In genomic region chr7:120714945-120715344, GRCh38 we compare ENCODE assay signal across 14 cellular contexts.
"Had no signal": no experiment of that assay in that cellular context is flagged by ENCODE, and none has a peak within 500 bp of the region (broad histone marks: within the 10 kb centered on the region; RNA-seq: fewer than 3 reads in every experiment).

No MANE protein-coding gene starts in this region.

- H3K4me1 Mint-ChIP-seq: activated naive CD8-positive, alpha-beta T cell treated with anti-CD3 and anti-CD28 coated beads, Interleukin-2, amount 10 ng/mL, durations not matched to agents 7 days and 5 days; stimulated activated naive CD8-positive, alpha-beta T cell treated with anti-CD3 and anti-CD28 coated beads, Interleukin-15, amount 100 ng/mL, for 72 hours had no signal

- H3K27me3 Mint-ChIP-seq: stimulated activated naive CD8-positive, alpha-beta T cell treated with anti-CD3 and anti-CD28 coated beads, Interleukin-15, amount 100 ng/mL, for 72 hours had no signal

- H3K27ac Mint-ChIP-seq: activated CD8-positive, alpha-beta T cell treated with anti-CD3 and anti-CD28 coated beads, Interleukin-2, amount 10 ng/mL, durations not matched to agents 7 days and 5 days; activated naive CD8-positive, alpha-beta T cell treated with anti-CD3 and anti-CD28 coated beads, Interleukin-2, amount 10 ng/mL, durations not matched to agents 7 days and 5 days; nephron progenitor cell; stimulated activated naive CD8-positive, alpha-beta T cell treated with anti-CD3 and anti-CD28 coated beads, Interleukin-15, amount 100 ng/mL, for 72 hours had no signal

- H3K27me3 ChIP-seq: colonic mucosa, testis, upper lobe of right lung had no signal

- H3K9me3 Mint-ChIP-seq: activated naive CD8-positive, alpha-beta T cell treated with anti-CD3 and anti-CD28 coated beads, Interleukin-2, amount 10 ng/mL, durations not matched to agents 7 days and 5 days; nephron progenitor cell; stimulated activated naive CD8-positive, alpha-beta T cell treated with anti-CD3 and anti-CD28 coated beads, Interleukin-15, amount 100 ng/mL, for 72 hours had no signal

- H3K4me3 ChIP-seq: colonic mucosa, testis, upper lobe of right lung had no signal

- H3K4me3 Mint-ChIP-seq: activated CD8-positive, alpha-beta T cell treated with anti-CD3 and anti-CD28 coated beads, Interleukin-2, amount 10 ng/mL, durations not matched to agents 7 days and 5 days; activated naive CD8-positive, alpha-beta T cell treated with anti-CD3 and anti-CD28 coated beads, Interleukin-2, amount 10 ng/mL, durations not matched to agents 7 days and 5 days; nephron progenitor cell; stimulated activated naive CD8-positive, alpha-beta T cell treated with anti-CD3 and anti-CD28 coated beads, Interleukin-15, amount 100 ng/mL, for 72 hours had no signal

- H3K36me3 ChIP-seq: colonic mucosa, upper lobe of right lung had no signal

- ATAC-seq: activated CD8-positive, alpha-beta T cell treated with anti-CD3 and anti-CD28 coated beads, Interleukin-2, amount 10 ng/mL, durations not matched to agents 7 days and 5 days; stimulated activated naive CD8-positive, alpha-beta T cell treated with anti-CD3 and anti-CD28 coated beads, Interleukin-15, amount 100 ng/mL, for 72 hours; upper lobe of right lung had no signal

- H3K36me3 Mint-ChIP-seq: activated naive CD8-positive, alpha-beta T cell treated with anti-CD3 and anti-CD28 coated beads, Interleukin-2, amount 10 ng/mL, durations not matched to agents 7 days and 5 days had no signal

- DNase-seq: activated CD4-positive, alpha-beta T cell treated with anti-CD3 and anti-CD28 coated beads for 48 hours; activated CD8-positive, alpha-beta memory T cell treated with anti-CD3 and anti-CD28 coated beads, Interleukin-2, amount 50 U/mL, for 48 hours; activated CD8-positive, alpha-beta T cell treated with anti-CD3 and anti-CD28 coated beads, Interleukin-2, amount 10 ng/mL, durations not matched to agents 7 days and 5 days; activated naive CD8-positive, alpha-beta T cell treated with anti-CD3 and anti-CD28 coated beads, Interleukin-2, amount 10 ng/mL, durations not matched to agents 7 days and 5 days; aorta; colonic mucosa; effector CD4-positive, alpha-beta T cell; foreskin melanocyte; nephron progenitor cell; stimulated activated CD4-positive, alpha-beta T cell treated with anti-CD3 and anti-CD28 coated beads, Interleukin-4, amount 100 ng/mL, for 4 hours; stimulated activated naive CD8-positive, alpha-beta T cell treated with anti-CD3 and anti-CD28 coated beads, Interleukin-15, amount 100 ng/mL, for 72 hours; T1000; testis; upper lobe of right lung had no signal
